ENCODE assay signal across 9 cellular contexts in genomic region chr6:134052776-134053120, GRCh38. TPM values are rescaled to one million over a fixed set of nuclear protein-coding genes. Genes with fewer than 3 reads are reported as not detected.
DNase-seq lines count a peak whose midpoint lies in the region; ATAC-seq and TF ChIP-seq lines count a peak whose summit lies in the region.
"Had no signal": no experiment of that assay in that cellular context is flagged by ENCODE, and none has a peak within 500 bp of the region (broad histone marks: within the 10 kb centered on the region; RNA-seq: fewer than 3 reads in every experiment).

No MANE protein-coding gene starts in this region.

- WGBS in heart left ventricle, 4 donors = 0 to 13% (median 1%) methylated on average over 1 of the region's 1 CpG
- WGBS in mesodermal cell (ENCODE audit: insufficient coverage in 2 of 2), 2 experiments = 0% methylated on average over 1 of the region's 1 CpG
- 0% methylated on average over 1 of the region's 1 CpG for WGBS in urinary bladder

- H3K27me3 ChIP-seq in heart left ventricle = no peaks in the 10 kb centered on the region

- no peak for TF ChIP-seq POLR2A in heart left ventricle (IDR thresholded peaks at IDR 0.05)

- H3K9me3 ChIP-seq in heart left ventricle (no peaks in the 10 kb centered on the region), mesodermal cell (ENCODE audit: control insufficient read depth, low read length) (no peaks in the 10 kb centered on the region)

- DNase-seq in heart left ventricle (no peak), left cardiac atrium (no peak), astrocyte of the spinal cord (ENCODE audit: low read depth, low spot score) (no peak), DMS153 (lab: John Stamatoyannopoulos, UW) (no peak), medulla oblongata (ENCODE audit: extremely low spot score) (no peak)
- DNase-seq: activated gamma-delta T cell had no signal

- in situ Hi-C loops in astrocyte of the spinal cord (cut with HindIII; ENCODE audit: low sequenced_read_pairs) = no loop called here

- intact Hi-C loops in heart left ventricle (cut with DNase I) (loop anchor here in 1 of 10 donors (1.0 kb wide), 1 partner anchor 17 kb away; no protein-coding TSS in a partner anchor), left cardiac atrium (cut with DNase I) (no loop called here)

- TF ChIP-seq CTCF in heart left ventricle (IDR thresholded peaks at IDR 0.05) (no peak), astrocyte of the spinal cord (IDR thresholded peaks at IDR 0.05; ENCODE audit: low read depth, low read length) (no peak)

- H3K4me1 ChIP-seq in heart left ventricle (peaks cover 0 to 42% (median 6%) of the 10 kb centered on the region in 12 donors), mesodermal cell (ENCODE audit: control insufficient read depth, insufficient read depth, low read length, poor library complexity, severe bottlenecking) (peaks cover 5% of the 10 kb centered on the region), urinary bladder (ENCODE audit: insufficient read depth) (peaks cover 1% of the 10 kb centered on the region)

- H3K4me3 ChIP-seq in heart left ventricle (peak overlapping the region in 10 of 12 donors; percentile 61 to 81 (median 70)), astrocyte of the spinal cord (ENCODE audit: low read depth, low read length) (peak overlapping the region; percentile 80), mesodermal cell (ENCODE audit: extremely low read depth, insufficient read depth, low read length, poor library complexity, severe bottlenecking) (peak overlapping the region; percentile 72), urinary bladder (ENCODE audit: low read depth, low read length) (peak overlapping the region; percentile 58)

- H3K36me3 ChIP-seq in heart left ventricle (no peaks in the 10 kb centered on the region), mesodermal cell (ENCODE audit: control insufficient read depth, insufficient read depth, low read length) (no peaks in the 10 kb centered on the region), urinary bladder (ENCODE audit: insufficient read depth) (no peaks in the 10 kb centered on the region)

- H3K27ac ChIP-seq in heart left ventricle (peak overlapping the region in 10 of 12 donors; percentile 58 to 93 (median 88)), mesodermal cell (ENCODE audit: low read depth, low read length, severe bottlenecking) (peak overlapping the region; percentile 89), urinary bladder (ENCODE audit: low read depth) (no peak overlapping the region)

- ATAC-seq in heart left ventricle (no peak), left cardiac atrium (no peak), GM21528 (IDR thresholded peaks at IDR 0.05; ENCODE audit: low FRiP score, unreplicated experiment) (no peak)

RNA-seq across cellular contexts. Expression of gene SLC2A12, which starts 0.3 kb away (rescaled TPM):
- total RNA-seq in heart left ventricle (10 to 100 TPM; 12.3 to 34.1 (median 20.3) TPM), left cardiac atrium (10 to 100 TPM in 1 of 2 donors, 1 to 10 TPM in 1; 5.2 to 11.3 TPM), urinary bladder (1.7 TPM)
- polyA plus RNA-seq in heart left ventricle (10 to 100 TPM in 1 of 2 donors, 1 to 10 TPM in 1; 5.1 to 10.5 TPM), urinary bladder (5.5 TPM)
- polyA plus RNA-seq in mesodermal cell (2013, experiment 1 of 2) = 6.8 TPM
- polyA plus RNA-seq in mesodermal cell (2013, experiment 2 of 2) = 7.5 TPM
